23 cellular contexts compared by ENCODE assay signal in the genomic region with DNA sequence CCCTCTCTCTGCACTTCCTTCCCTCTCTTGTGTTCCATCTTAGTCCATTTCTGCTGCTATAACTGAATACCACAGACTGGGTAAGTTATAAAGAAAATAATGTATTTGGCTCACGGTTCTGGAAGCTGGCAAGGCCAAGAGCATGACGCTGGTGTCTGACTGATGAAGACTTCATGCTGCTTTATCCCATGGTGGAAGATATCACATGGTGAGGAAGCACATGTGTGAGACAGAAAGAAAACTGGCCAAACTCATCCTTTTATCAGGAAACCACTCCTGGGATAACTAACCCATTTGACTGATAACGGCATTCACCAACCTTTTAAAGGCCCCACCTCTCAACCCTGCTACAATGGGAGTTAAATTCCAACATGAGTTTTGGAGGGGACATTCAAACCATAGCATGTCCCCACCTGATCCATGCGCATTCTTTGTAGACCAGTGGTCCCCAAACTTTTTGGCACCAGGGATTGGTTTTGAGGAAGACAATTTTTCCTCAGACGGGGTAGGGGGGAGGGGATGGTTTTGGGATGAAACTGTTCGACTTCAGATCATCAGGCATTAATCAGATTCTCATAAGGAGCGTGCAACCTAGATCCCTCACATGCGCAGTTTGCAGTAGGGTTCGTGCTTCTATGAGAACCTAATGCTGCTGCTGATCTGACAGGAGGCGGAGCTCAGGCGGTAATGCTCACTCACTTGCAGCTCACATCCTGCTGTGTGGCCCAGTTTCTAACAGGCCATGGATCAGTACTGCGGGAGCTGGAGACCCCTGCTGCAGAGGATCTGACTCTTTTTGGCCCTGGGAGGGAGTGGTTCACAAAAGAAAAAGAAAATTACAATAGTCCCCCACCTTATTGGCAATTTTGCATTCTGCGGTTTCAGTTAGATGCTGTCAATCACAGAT.
DNase-seq lines count a peak whose midpoint lies in the region; ATAC-seq, FAIRE-seq and TF ChIP-seq lines count a peak whose summit lies in the region.
"Had no signal": no experiment of that assay in that cellular context is flagged by ENCODE, and none has a peak within 500 bp of the region (broad histone marks: within the 10 kb centered on the region; RNA-seq: fewer than 3 reads in every experiment).

No MANE protein-coding gene starts in this region.

- H2AK9ac ChIP-seq in IMR-90 (replicated peaks; ENCODE audit: low read depth, low read length, poor library complexity) = no peak overlapping the region

- no peak overlapping the region for H3K4me2 ChIP-seq in IMR-90 (ENCODE audit: low read depth, low read length)
- H3K4me2 ChIP-seq in endothelial cell of umbilical vein (ENCODE audit: insufficient read depth, low read length) = no peak overlapping the region
- H3K4me2 ChIP-seq: KMS-11 had no signal

- H3K27me3 ChIP-seq in IMR-90 (ENCODE audit: control insufficient read depth, insufficient read depth, low read length) (no peaks in the 10 kb centered on the region), endothelial cell of umbilical vein (ENCODE audit: control insufficient read depth in 2 of 2, insufficient read depth in 2 of 2, low read length in 2 of 2) (no peaks in the 10 kb centered on the region), gastroesophageal sphincter (no peaks in the 10 kb centered on the region), left lung (no peaks in the 10 kb centered on the region)

- H3K27me3 Mint-ChIP-seq in type B pancreatic cell = peaks cover 4% of the 10 kb centered on the region

- no peaks in the 10 kb centered on the region for H3K9me3 Mint-ChIP-seq in type B pancreatic cell

- no peak overlapping the region for H3K23ac ChIP-seq in IMR-90 (ENCODE audit: low read depth, low read length)

- BruUV-seq in IMR-90 (replicated peaks; lab: Mats Ljungman, UMichigan) (no TSS peak), endothelial cell of umbilical vein (replicated peaks; lab: Mats Ljungman, UMichigan) (no TSS peak)

- dilution Hi-C loops in IMR-90 (cut with HindIII; ENCODE audit: low sequenced_read_pairs, unreplicated experiment) = loop anchor here (10.0 kb wide), 1 partner anchor 62 kb away; no protein-coding TSS in a partner anchor
- dilution Hi-C loops in endothelial cell of umbilical vein (cut with MboI; ENCODE audit: extremely low pct_ligation_motif_present, low sequenced_read_pairs) = no loop called here

- H2AFZ ChIP-seq in IMR-90 (replicated peaks; ENCODE audit: low read length, poor library complexity) (no peak overlapping the region), endothelial cell of umbilical vein (ENCODE audit: low read depth, low read length) (no peak overlapping the region)

- peak overlapping the region; percentile 17; the same call in 1 of the 3 replicates for H2BK15ac ChIP-seq in IMR-90 (ENCODE audit: low read depth, low read length)

- ATAC-seq in IMR-90 (ENCODE audit: low read depth) = no peak
- no peak for ATAC-seq in gastroesophageal sphincter
- no peak for ATAC-seq in HG03460 (IDR thresholded peaks at IDR 0.05; ENCODE audit: unreplicated experiment)
- no peak for ATAC-seq in left lung
- ATAC-seq: PC-3 had no signal

- H3K9me3 ChIP-seq in IMR-90 (ENCODE audit: control insufficient read depth, insufficient read depth, low read length) (no peaks in the 10 kb centered on the region), endothelial cell of umbilical vein (replicated peaks; ENCODE audit: control insufficient read depth, insufficient read depth, low read length) (no peaks in the 10 kb centered on the region), gastroesophageal sphincter (no peaks in the 10 kb centered on the region), left lung (no peaks in the 10 kb centered on the region)

- H3K27ac ChIP-seq in IMR-90 (ENCODE audit: insufficient read depth, low read length) = no peak overlapping the region
- no peak overlapping the region for H3K27ac ChIP-seq in endothelial cell of umbilical vein (ENCODE audit: insufficient read depth, low read depth, low read length)
- no peak overlapping the region for H3K27ac ChIP-seq in gastroesophageal sphincter
- H3K27ac ChIP-seq in left lung = no peak overlapping the region
- H3K27ac ChIP-seq: KMS-11 had no signal

- no peak overlapping the region for H2BK120ac ChIP-seq in IMR-90 (ENCODE audit: low read depth, low read length)

- no peak overlapping the region for H3K27ac Mint-ChIP-seq in type B pancreatic cell

- H3K79me1 ChIP-seq in IMR-90 (ENCODE audit: low read depth in 1 of 2, low read length in 2 of 2) = peaks cover 5 to 33% of the 10 kb centered on the region in 2 experiments; a peak in 3 of 4 replicates

- H4K91ac ChIP-seq in IMR-90 (ENCODE audit: insufficient read depth, low read depth, low read length) = 0 out of 2 replicates have a peak overlapping the region, but pooled peaks have one; percentile 1

- CTCF ChIA-PET in IMR-90 (lab: Yijun Ruan, JAX) = no interaction called here
- CTCF ChIA-PET in endothelial cell of umbilical vein (lab: Charles Lee) = interaction anchor here (5.6 kb wide), 1 partner anchor 15 kb away, joined by 77 read pairs; no protein-coding TSS in a partner anchor

- intact Hi-C loops in IMR-90 (cut with micrococcal nuclease) (loop anchor here (5.0 to 10.0 kb wide), 2 partner anchors 155 to 412 kb away; no protein-coding TSS in a partner anchor), endothelial cell of umbilical vein (cut with micrococcal nuclease) (no loop called here), left lung (cut with DNase I) (no loop called here)

- no peak overlapping the region for H2BK20ac ChIP-seq in IMR-90 (ENCODE audit: low read depth, low read length)

- H3K36me3 Mint-ChIP-seq in type B pancreatic cell = peaks cover 3% of the 10 kb centered on the region

- H3K79me2 ChIP-seq in endothelial cell of umbilical vein (ENCODE audit: control insufficient read depth, insufficient read depth, low read length) = no peaks in the 10 kb centered on the region

- POLR2A ChIA-PET in IMR-90 (lab: Charles Lee; ENCODE audit: unreplicated experiment) (no interaction called here), endothelial cell of umbilical vein (lab: Charles Lee) (no interaction called here)

- H3K36me3 ChIP-seq in IMR-90 (ENCODE audit: control insufficient read depth, insufficient read depth, low read length) (no peaks in the 10 kb centered on the region), endothelial cell of umbilical vein (ENCODE audit: control insufficient read depth in 2 of 2, extremely low read depth in 1 of 2, insufficient read depth in 2 of 2, low read length in 2 of 2) (no peaks in the 10 kb centered on the region), gastroesophageal sphincter (no peaks in the 10 kb centered on the region), left lung (no peaks in the 10 kb centered on the region)

- no peak overlapping the region for H3K14ac ChIP-seq in IMR-90 (replicated peaks; ENCODE audit: low read depth, low read length)

- DNase-seq in activated CD8-positive, alpha-beta memory T cell treated with anti-CD3 and anti-CD28 coated beads, Interleukin-2, amount 50 U/mL, for 48 hours = peak; percentile 40
- DNase-seq in activated CD8-positive, alpha-beta memory T cell treated with anti-CD3 and anti-CD28 coated beads, Interleukin-2, amount 50 U/mL, for 4 hours = no peak
- no peak for DNase-seq in IMR-90
- DNase-seq in endothelial cell of umbilical vein (ENCODE audit: low read depth, low spot score) = no peak
- DNase-seq in type B pancreatic cell (ENCODE audit: extremely low spot score, unreplicated experiment) = peak; percentile 11
- no peak for DNase-seq in left lung
- DNase-seq: C1 segment of cervical spinal cord, GOT3, MV-4-11, NCI-H1417, NCI-H187, NCI-H2107, NCI-H510A, NCI-H748 treated with DMSO at 0.1 percent for 48 hours, RPMI8226 had no signal

- H2AK5ac ChIP-seq in IMR-90 (ENCODE audit: low read depth, low read length) = peak overlapping the region; percentile 89; the same call in 1 of the 2 replicates

- H3K18ac ChIP-seq in IMR-90 (ENCODE audit: low read depth, low read length) = no peak overlapping the region

- H3K9ac ChIP-seq in IMR-90 (ENCODE audit: low read depth, low read length) = no peak overlapping the region
- no peak overlapping the region for H3K9ac ChIP-seq in endothelial cell of umbilical vein (replicated peaks; ENCODE audit: extremely low read depth, insufficient read depth, low read length)
- H3K9ac ChIP-seq: KMS-11 had no signal

- H3K9me1 ChIP-seq in IMR-90 (ENCODE audit: insufficient read depth, low read length) = peaks cover 33% of the 10 kb centered on the region
- no peaks in the 10 kb centered on the region for H3K9me1 ChIP-seq in endothelial cell of umbilical vein (replicated peaks; ENCODE audit: control insufficient read depth, extremely low read depth, insufficient read depth, low read length)

- no peak overlapping the region for H2BK5ac ChIP-seq in IMR-90 (ENCODE audit: low read depth, low read length, poor library complexity, severe bottlenecking)

- no peak overlapping the region for H4K5ac ChIP-seq in IMR-90 (ENCODE audit: low read depth, low read length)

- peak; percentile 48 for FAIRE-seq in endothelial cell of umbilical vein (lab: Jason Lieb, UNC)
- FAIRE-seq: A204.1, D721Med, GM12891, GM19239 had no signal

- H3K4ac ChIP-seq in IMR-90 (ENCODE audit: low read depth, low read length) = no peak overlapping the region

- H4K20me1 ChIP-seq in IMR-90 (ENCODE audit: insufficient read depth, low read length) = peaks cover 3% of the 10 kb centered on the region; the same call in 1 of the 2 replicates
- no peaks in the 10 kb centered on the region for H4K20me1 ChIP-seq in endothelial cell of umbilical vein (replicated peaks; ENCODE audit: control insufficient read depth, extremely low read depth, insufficient read depth, low read length)

- in situ Hi-C loops in IMR-90 (cut with MboI; ENCODE audit: low sequenced_read_pairs) = loop anchor here (10.0 kb wide), 2 partner anchors 192 to 302 kb away; a partner anchor contains a TSS

- H3K56ac ChIP-seq in IMR-90 (ENCODE audit: extremely low read depth, insufficient read depth, low read length) = no peak overlapping the region

- no peak for TF ChIP-seq EP300 in gastroesophageal sphincter (IDR thresholded peaks at IDR 0.05)

- H4K8ac ChIP-seq in IMR-90 (ENCODE audit: low read depth in 2 of 2, low read length in 2 of 2) = no peak overlapping the region

- TF ChIP-seq POLR2A in IMR-90 (IDR thresholded peaks at IDR 0.05; ENCODE audit: low read depth, low read length) (no peak), endothelial cell of umbilical vein (IDR thresholded peaks at IDR 0.05; ENCODE audit: low read depth, low read length) (no peak), gastroesophageal sphincter (IDR thresholded peaks at IDR 0.05) (no peak)

- no peak for TF ChIP-seq RAD21 in IMR-90 (IDR thresholded peaks at IDR 0.05; ENCODE audit: low read length)

- H3K4me3 Mint-ChIP-seq in type B pancreatic cell = no peak overlapping the region

- H3K4me1 Mint-ChIP-seq in type B pancreatic cell (ENCODE audit: unreplicated experiment) = peaks cover 19% of the 10 kb centered on the region

- H3K4me1 ChIP-seq in IMR-90 (ENCODE audit: control insufficient read depth, insufficient read depth, low read length) (peaks cover 35% of the 10 kb centered on the region), endothelial cell of umbilical vein (ENCODE audit: control insufficient read depth, extremely low read depth, insufficient read depth, low read length) (peaks cover 7% of the 10 kb centered on the region), gastroesophageal sphincter (peaks cover 0 to 25% (median 3%) of the 10 kb centered on the region in 3 donors), left lung (peaks cover 3 to 70% of the 10 kb centered on the region in 2 donors)

- 85% methylated on average over 6 of the region's 13 CpGs; no CpG with 5 or more reads in 1 of the 2 experiments for WGBS in IMR-90 (ENCODE audit: extremely low coverage in 2 of 2, insufficient read length in 1 of 2), 2 experiments
- WGBS in gastroesophageal sphincter (ENCODE audit: low coverage in 1 of 2), 2 donors = 75 to 79% methylated on average over 6 to 8 of the region's 13 CpGs

- TF ChIP-seq CTCF in IMR-90 (conservative IDR thresholded peaks at IDR 0.05; ENCODE audit: low read depth, low read length) (no peak), endothelial cell of umbilical vein (IDR thresholded peaks at IDR 0.05; ENCODE audit: extremely low read depth in 1 of 2, insufficient read depth in 1 of 2, low read depth in 1 of 2, low read length in 2 of 2) (no peak), type B pancreatic cell (conservative IDR thresholded peaks at IDR 0.05) (no peak), gastroesophageal sphincter (IDR thresholded peaks at IDR 0.05) (no peak), left lung (IDR thresholded peaks at IDR 0.05) (no peak)

- H3K4me3 ChIP-seq in IMR-90 (ENCODE audit: insufficient read depth, low read depth, low read length) (no peak overlapping the region), endothelial cell of umbilical vein (replicated peaks in 1 of 3; ENCODE audit: insufficient read depth in 1 of 3, low read depth in 1 of 3, low read length in 3 of 3) (no peak overlapping the region), gastroesophageal sphincter (no peak overlapping the region), left lung (no peak overlapping the region)

Comparison
In these comparisons a context has a peak if more than half of its experiments do, and no peak if none do; other contexts are left out.
1. DNase-seq: peak in activated CD8-positive, alpha-beta memory T cell treated with anti-CD3 and anti-CD28 coated beads, Interleukin-2, amount 50 U/mL, for 48 hours (single experiment) and type B pancreatic cell (single experiment); none in activated CD8-positive, alpha-beta memory T cell treated with anti-CD3 and anti-CD28 coated beads, Interleukin-2, amount 50 U/mL, for 4 hours (single experiment), IMR-90 (single experiment), endothelial cell of umbilical vein (single experiment) and left lung (0 of 2).